29 cellular contexts compared by ENCODE assay signal in the genomic region with DNA sequence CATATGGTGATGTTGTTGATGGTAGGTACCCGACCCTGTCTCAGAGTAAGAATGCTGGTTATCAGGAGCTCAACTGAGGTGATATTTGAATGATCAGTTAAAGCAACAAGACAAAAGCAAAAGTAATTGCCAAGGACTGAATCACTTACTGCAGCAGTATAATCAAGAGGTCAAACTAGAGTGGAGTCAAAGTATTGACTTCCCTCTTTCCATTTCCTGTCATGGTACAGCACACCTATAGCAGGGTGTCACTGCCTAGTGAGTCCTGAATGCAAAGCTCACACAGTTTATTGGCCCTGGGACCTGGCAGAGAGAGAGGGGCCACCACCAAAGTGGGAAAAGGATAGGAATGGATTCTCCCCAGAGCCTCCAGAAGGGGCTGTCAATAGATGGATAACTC.
"Had no signal": no experiment of that assay in that cellular context is flagged by ENCODE, and none has a peak within 500 bp of the region (broad histone marks: within the 10 kb centered on the region; RNA-seq: fewer than 3 reads in every experiment).

No MANE protein-coding gene starts in this region.

- FAIRE-seq: endometrium, islet of Langerhans, keratinocyte had no signal

- H3K4me3 Mint-ChIP-seq: dendritic cell treated with granulocyte-macrophage colony-stimulating factor and Interleukin-4, amounts not matched to agents 40 ng/mL and 50 ng/mL, for 4 days; effector memory CD8-positive, alpha-beta T cell; endodermal cell; memory B cell; naive thymus-derived CD8-positive, alpha-beta T cell had no signal

- H3K4me1 ChIP-seq: colonic mucosa, esophagus squamous epithelium, gastrocnemius medialis, heart right ventricle, left lung, lower lobe of right lung had no signal

- H3K27ac ChIP-seq: colonic mucosa, epithelial cell of prostate, esophagus squamous epithelium, gastrocnemius medialis, heart right ventricle, left lung, lower lobe of right lung had no signal

- ATAC-seq: effector memory CD8-positive, alpha-beta T cell; esophagus mucosa; gastrocnemius medialis; heart right ventricle; left cardiac atrium; left lung; left ventricle myocardium superior; lower lobe of right lung; naive thymus-derived CD8-positive, alpha-beta T cell had no signal

- H3K36me3 Mint-ChIP-seq: memory B cell; naive B cell; naive thymus-derived CD8-positive, alpha-beta T cell had no signal

- H3K27ac Mint-ChIP-seq: dendritic cell treated with granulocyte-macrophage colony-stimulating factor and Interleukin-4, amounts not matched to agents 40 ng/mL and 50 ng/mL, for 4 days; effector memory CD8-positive, alpha-beta T cell; endodermal cell; memory B cell; naive thymus-derived CD8-positive, alpha-beta T cell had no signal

- H3K27me3 Mint-ChIP-seq: dendritic cell treated with granulocyte-macrophage colony-stimulating factor and Interleukin-4, amounts not matched to agents 40 ng/mL and 50 ng/mL, for 4 days; effector memory CD8-positive, alpha-beta T cell; memory B cell; naive B cell; naive thymus-derived CD8-positive, alpha-beta T cell had no signal

- H3K9me3 ChIP-seq: colonic mucosa, esophagus squamous epithelium, gastrocnemius medialis, heart right ventricle, left lung, lower lobe of right lung had no signal

- DNase-seq: colonic mucosa; cortex of kidney; effector CD8-positive, alpha-beta T cell; effector memory CD8-positive, alpha-beta T cell; endodermal cell; erythroblast; esophagus squamous epithelium; foreskin fibroblast; foreskin melanocyte; gastrocnemius medialis; glutamatergic neuron; head of caudate nucleus; heart right ventricle; hippocampal formation; left cardiac atrium; left lung; left ventricle myocardium superior; lower lobe of right lung; mesendoderm; midbrain; naive B cell; naive thymus-derived CD8-positive, alpha-beta T cell had no signal

- H3K4me1 Mint-ChIP-seq: endodermal cell; memory B cell; naive B cell; naive thymus-derived CD8-positive, alpha-beta T cell had no signal

- H3K36me3 ChIP-seq: colonic mucosa, esophagus squamous epithelium, gastrocnemius medialis, heart right ventricle, left lung, lower lobe of right lung had no signal

- H3K4me3 ChIP-seq: colonic mucosa, esophagus squamous epithelium, gastrocnemius medialis, heart right ventricle, left lung, lower lobe of right lung had no signal

- H3K9me3 Mint-ChIP-seq: memory B cell had no signal

- H3K27me3 ChIP-seq: colonic mucosa, esophagus squamous epithelium, gastrocnemius medialis, heart right ventricle, left lung had no signal
